Comparison of ENCODE assay signal across 7 cellular contexts in the genomic region with DNA sequence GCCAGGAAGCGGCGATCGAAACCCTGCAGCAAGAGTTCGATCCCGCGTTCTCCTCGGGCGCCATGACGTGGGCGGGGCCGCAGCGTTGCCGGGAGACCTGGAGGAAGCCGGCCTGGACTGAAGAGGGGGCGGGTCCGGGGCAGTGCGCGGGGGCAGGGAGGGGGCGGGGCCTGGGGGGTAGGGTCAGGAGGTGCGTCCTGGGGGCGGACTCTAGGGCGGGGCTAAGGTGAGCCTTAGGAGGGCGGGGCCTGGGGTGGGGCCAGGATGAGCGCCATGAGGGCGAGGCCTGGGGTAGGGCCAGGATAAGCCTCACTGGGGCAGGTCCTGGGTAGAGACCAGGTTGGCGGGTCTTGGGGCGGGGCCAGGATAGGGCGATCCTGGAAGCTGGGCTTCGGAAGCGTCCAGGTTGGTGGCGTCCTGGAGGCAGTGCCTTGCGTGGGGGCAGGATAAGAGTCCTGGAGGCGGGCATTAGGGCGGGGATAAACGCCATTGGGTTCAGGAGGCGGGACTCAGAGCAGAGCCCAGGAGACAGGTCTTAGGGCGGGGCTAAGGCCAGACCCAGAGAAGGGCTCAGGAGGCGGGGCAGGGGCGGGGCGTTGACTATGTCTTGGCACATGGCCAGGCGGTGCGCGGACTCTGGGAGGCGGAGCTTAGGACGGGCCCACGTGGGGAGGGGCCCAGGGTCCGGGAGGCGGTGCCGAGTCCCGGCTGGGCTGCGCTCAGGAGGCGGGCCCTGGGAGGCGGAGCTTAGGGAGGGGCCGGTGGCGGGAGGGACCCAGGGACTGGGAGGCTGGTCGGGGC. TPM values are rescaled to one million over a fixed set of nuclear protein-coding genes. Genes with fewer than 3 reads are reported as not detected.
DNase-seq lines count a peak whose midpoint lies in the region; ATAC-seq and TF ChIP-seq lines count a peak whose summit lies in the region.
"Not testable (repeated sequence)": the region's sequence is repeated elsewhere in the genome, so short reads cannot be mapped to it uniquely, and the experiment has no call there.

No MANE protein-coding gene starts in this region.

- ATAC-seq in GM18519 (IDR thresholded peaks at IDR 0.05; ENCODE audit: low FRiP score, unreplicated experiment), result peak; percentile 38
- peak; percentile 94 for ATAC-seq in HG03108 (IDR thresholded peaks at IDR 0.05; ENCODE audit: unreplicated experiment)
- peak; percentile 100 for ATAC-seq in sciatic nerve

- DNase-seq in NCI-H2196 treated with DMSO at 0.1 percent for 48 hours (lab: John Stamatoyannopoulos, UW; ENCODE audit: unreplicated experiment) (peak; percentile 42), MCF 10A (ENCODE audit: unreplicated experiment) (peak; percentile 95), sciatic nerve (ENCODE audit: low spot score) (peak; percentile 100)

- H3K4me3 Mint-ChIP-seq in MCF 10A (ENCODE audit: unreplicated experiment), result peak overlapping the region; percentile 83

- H3K4me1 Mint-ChIP-seq in MCF 10A (ENCODE audit: insufficient read depth, unreplicated experiment), result not testable (repeated sequence)

- BruUV-seq in MCF 10A (replicated peaks; lab: Mats Ljungman, UMichigan), result not testable (repeated sequence)

- peak overlapping the region; percentile 96 for H3K27ac Mint-ChIP-seq in MCF 10A (ENCODE audit: low read depth, unreplicated experiment)

- not testable (repeated sequence) for H3K9me3 Mint-ChIP-seq in MCF 10A (ENCODE audit: unreplicated experiment)

- intact Hi-C loops in MCF 10A (cut with micrococcal nuclease); sciatic nerve (cut with DNase I): not testable (repeated sequence)

- CTCF ChIA-PET in MCF 10A (lab: Yijun Ruan, JAX), result not testable (repeated sequence)

- TF ChIP-seq CTCF in VCaP (conservative IDR thresholded peaks at IDR 0.05); MCF 10A (IDR thresholded peaks at IDR 0.05; ENCODE audit: unreplicated experiment): not testable (repeated sequence)

- peak overlapping the region; percentile 46; the same call in 1 of the 2 replicates for H3K27ac ChIP-seq in VCaP

- not testable (repeated sequence) for H3K27me3 Mint-ChIP-seq in MCF 10A (ENCODE audit: insufficient read depth, unreplicated experiment)

- H3K4me3 ChIP-seq in iPS-11a (ENCODE audit: low read depth, low read length), result peak overlapping the region; percentile 44

- peaks cover 13% of the 10 kb centered on the region for H3K36me3 Mint-ChIP-seq in MCF 10A (ENCODE audit: insufficient read depth, unreplicated experiment)

- POLR2A ChIA-PET in MCF 10A (lab: Yijun Ruan, JAX), result interaction anchor here (0.6 to 1.4 kb wide), 3 partner anchors 134 to 216 kb away, joined by 3 to 4 read pairs (median 4); no protein-coding TSS in a partner anchor

RNA-seq across cellular contexts. Expression of gene FAM90A1, which starts 15.7 kb away (rescaled TPM):
- total RNA-seq in MCF 10A (2022), result not detected in 2 replicates
- not detected for total RNA-seq in sciatic nerve

Comparison
In these comparisons a context has a peak if more than half of its experiments do, and no peak if none do; other contexts are left out.
1. Peak in every context shown above with its lines: DNase-seq, ATAC-seq, H3K4me3 ChIP-seq and H3K27ac ChIP-seq.
2. ATAC-seq: peak in every context shown above with its lines; median percentile 100 in sciatic nerve; 94 in HG03108; 38 in GM18519.
3. DNase-seq: peak in every context shown above with its lines; median percentile 100 in sciatic nerve; 95 in MCF 10A; 42 in NCI-H2196 treated with DMSO at 0.1 percent for 48 hours.